Comparison of ENCODE assay signal across 11 cellular contexts in genomic region chr4:46274717-46275116, GRCh38.
DNase-seq lines count a peak whose midpoint lies in the region; TF ChIP-seq lines count a peak whose summit lies in the region.
"Had no signal": no experiment of that assay in that cellular context is flagged by ENCODE, and none has a peak within 500 bp of the region (broad histone marks: within the 10 kb centered on the region; RNA-seq: fewer than 3 reads in every experiment).

No MANE protein-coding gene starts in this region.

- H3K4me1 ChIP-seq in DOHH2 (ENCODE audit: control insufficient read depth, low read length), result no peaks in the 10 kb centered on the region

- no peak overlapping the region for H3K4me2 ChIP-seq in DOHH2 (ENCODE audit: low read length)

- no peaks in the 10 kb centered on the region for H3F3A ChIP-seq in DOHH2 (ENCODE audit: control insufficient read depth, insufficient read depth)

- no peaks in the 10 kb centered on the region for H3K79me2 ChIP-seq in DOHH2 (ENCODE audit: control insufficient read depth, low read length)

- H4K20me1 ChIP-seq in DOHH2 (ENCODE audit: control insufficient read depth, insufficient read depth, low read depth, low read length), result no peaks in the 10 kb centered on the region

- in situ Hi-C loops in astrocyte of the cerebellum (cut with HindIII; ENCODE audit: low sequenced_read_pairs), result no loop called here

- TF ChIP-seq CTCF in DOHH2 (IDR thresholded peaks at IDR 0.05; ENCODE audit: low read depth, low read length, poor library complexity, severe bottlenecking), result peak; percentile 45
- TF ChIP-seq CTCF in astrocyte of the cerebellum (IDR thresholded peaks at IDR 0.05; ENCODE audit: low read depth, low read length, missing control alignments), result peak; percentile 48

- H3K9me3 ChIP-seq in DOHH2 (ENCODE audit: control insufficient read depth, insufficient read depth, low read length), result no peaks in the 10 kb centered on the region

- no peak for TF ChIP-seq EP300 in Ishikawa (IDR thresholded peaks at IDR 0.05; ENCODE audit: borderline replicate concordance)

- H3K4me3 ChIP-seq in DOHH2 (ENCODE audit: low read length) (no peak overlapping the region), astrocyte of the cerebellum (ENCODE audit: low read depth, low read length) (no peak overlapping the region)

- DNase-seq in astrocyte of the cerebellum (ENCODE audit: low read depth) (no peak), medulla oblongata (ENCODE audit: extremely low spot score) (peak; percentile 9), LoVo (ENCODE audit: low spot score) (no peak), NCI-H526 treated with DMSO at 0.1 percent for 48 hours (lab: John Stamatoyannopoulos, UW) (no peak), NCI-H1092 treated with DMSO at 0.1 percent for 48 hours (lab: John Stamatoyannopoulos, UW) (no peak)
- DNase-seq: activated CD4-positive, alpha-beta T cell treated with anti-CD3 and anti-CD28 coated beads for 1 hour; NCI-H2081 treated with DMSO at 0.1 percent for 48 hours; SHP77 treated with DMSO at 0.1 percent for 48 hours; trophoblast cell had no signal

- H3K36me3 ChIP-seq in DOHH2 (ENCODE audit: control insufficient read depth, low read length), result no peaks in the 10 kb centered on the region

- no peak overlapping the region for H3K27ac ChIP-seq in DOHH2 (ENCODE audit: low read depth, low read length)

- H3K27me3 ChIP-seq in DOHH2 (ENCODE audit: control insufficient read depth, low read length), result no peaks in the 10 kb centered on the region

- H3K9me2 ChIP-seq in DOHH2 (replicated peaks; ENCODE audit: control insufficient read depth, low read length), result no peaks in the 10 kb centered on the region

- TF ChIP-seq RAD21 in Ishikawa (IDR thresholded peaks at IDR 0.05; ENCODE audit: low read depth), result 0 out of 2 replicates have a peak, but pooled peaks have one; percentile 19

TF ChIP-seq in Ishikawa, 13 proteins besides CTCF, POLR2A, EP300 and RAD21:
- TF ChIP-seq MAX (IDR thresholded peaks at IDR 0.05), result no peak
